In the genomic region with DNA sequence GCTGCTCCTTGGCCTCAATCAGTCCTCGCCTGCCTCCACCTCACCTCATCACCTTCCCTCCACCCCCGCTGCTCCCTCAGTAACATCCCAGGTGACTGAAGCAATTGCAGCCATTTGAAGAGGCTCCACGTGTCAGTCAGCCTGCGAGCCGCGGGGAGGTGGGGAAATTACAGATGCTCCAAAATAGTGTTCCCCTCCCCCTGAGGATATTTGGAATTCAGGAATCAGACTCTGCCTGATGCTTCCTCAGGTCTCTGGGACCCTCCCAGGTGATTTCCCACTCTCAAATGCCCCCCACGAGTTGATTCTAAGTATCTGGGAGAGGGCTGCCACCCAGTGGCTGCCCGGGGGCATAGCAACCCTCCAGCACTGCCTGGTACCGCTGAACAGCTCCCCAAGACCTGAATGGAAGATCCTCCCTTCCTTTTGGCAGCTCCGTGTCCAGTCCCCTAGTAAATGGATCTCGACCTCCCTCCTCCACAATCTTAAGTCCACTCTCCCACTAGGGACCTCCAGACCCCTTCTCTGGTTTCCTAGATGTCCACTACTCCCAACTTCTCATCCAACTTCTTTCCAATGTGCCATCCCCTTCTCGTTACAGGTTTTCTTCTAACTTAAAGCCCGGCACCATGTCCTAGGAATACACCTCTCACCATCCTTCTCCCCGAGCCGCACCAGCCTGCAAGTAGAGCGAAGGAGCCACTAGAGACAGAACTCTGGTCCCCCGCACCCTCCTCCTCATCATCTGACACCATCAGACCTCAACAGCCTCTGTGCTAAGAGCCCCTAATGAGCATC, we compare ENCODE assay signal across 1 cellular context.
TF ChIP-seq lines count a peak whose summit lies in the region.

No MANE protein-coding gene starts in this region.

TF ChIP-seq in GM12878, 131 proteins besides CTCF, POLR2A, EP300 and RAD21:
- 0 out of 2 replicates have a peak, but pooled peaks have one; percentile 60 for TF ChIP-seq ZNF207 (IDR thresholded peaks at IDR 0.05; ENCODE audit: borderline replicate concordance)
- 0 out of 2 replicates have a peak, but pooled peaks have one; percentile 34 for TF ChIP-seq NBN (IDR thresholded peaks at IDR 0.05)
- peak; percentile 70 for TF ChIP-seq RELA (IDR thresholded peaks at IDR 0.05; ENCODE audit: borderline replicate concordance, partially characterized antibody)
- TF ChIP-seq IRF4 (IDR thresholded peaks at IDR 0.05; ENCODE audit: low read depth, low read length) = 0 out of 2 replicates have a peak, but pooled peaks have one; percentile 11
- 0 out of 2 replicates have a peak, but pooled peaks have one; percentile 21 for TF ChIP-seq HCFC1 (IDR thresholded peaks at IDR 0.05; ENCODE audit: low read length)
- no peak for TF ChIP-seq LARP7 (IDR thresholded peaks at IDR 0.05)
- TF ChIP-seq, protein P1, sequence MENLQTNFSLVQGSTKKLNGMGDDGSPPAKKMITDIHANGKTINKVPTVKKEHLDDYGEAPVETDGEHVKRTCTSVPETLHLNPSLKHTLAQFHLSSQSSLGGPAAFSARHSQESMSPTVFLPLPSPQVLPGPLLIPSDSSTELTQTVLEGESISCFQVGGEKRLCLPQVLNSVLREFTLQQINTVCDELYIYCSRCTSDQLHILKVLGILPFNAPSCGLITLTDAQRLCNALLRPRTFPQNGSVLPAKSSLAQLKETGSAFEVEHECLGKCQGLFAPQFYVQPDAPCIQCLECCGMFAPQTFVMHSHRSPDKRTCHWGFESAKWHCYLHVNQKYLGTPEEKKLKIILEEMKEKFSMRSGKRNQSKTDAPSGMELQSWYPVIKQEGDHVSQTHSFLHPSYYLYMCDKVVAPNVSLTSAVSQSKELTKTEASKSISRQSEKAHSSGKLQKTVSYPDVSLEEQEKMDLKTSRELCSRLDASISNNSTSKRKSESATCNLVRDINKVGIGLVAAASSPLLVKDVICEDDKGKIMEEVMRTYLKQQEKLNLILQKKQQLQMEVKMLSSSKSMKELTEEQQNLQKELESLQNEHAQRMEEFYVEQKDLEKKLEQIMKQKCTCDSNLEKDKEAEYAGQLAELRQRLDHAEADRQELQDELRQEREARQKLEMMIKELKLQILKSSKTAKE (IDR thresholded peaks at IDR 0.05; ENCODE audit: low read depth, poor library complexity, severe bottlenecking) = peak; percentile 46
- TF ChIP-seq NFYA (IDR thresholded peaks at IDR 0.05; ENCODE audit: borderline replicate concordance, low read depth, low read length) = no peak
- TF ChIP-seq RB1 (IDR thresholded peaks at IDR 0.05; ENCODE audit: borderline replicate concordance) = 0 out of 2 replicates have a peak, but pooled peaks have one; percentile 63
- no peak for TF ChIP-seq RAD51 (IDR thresholded peaks at IDR 0.05)
- TF ChIP-seq, protein P2, sequence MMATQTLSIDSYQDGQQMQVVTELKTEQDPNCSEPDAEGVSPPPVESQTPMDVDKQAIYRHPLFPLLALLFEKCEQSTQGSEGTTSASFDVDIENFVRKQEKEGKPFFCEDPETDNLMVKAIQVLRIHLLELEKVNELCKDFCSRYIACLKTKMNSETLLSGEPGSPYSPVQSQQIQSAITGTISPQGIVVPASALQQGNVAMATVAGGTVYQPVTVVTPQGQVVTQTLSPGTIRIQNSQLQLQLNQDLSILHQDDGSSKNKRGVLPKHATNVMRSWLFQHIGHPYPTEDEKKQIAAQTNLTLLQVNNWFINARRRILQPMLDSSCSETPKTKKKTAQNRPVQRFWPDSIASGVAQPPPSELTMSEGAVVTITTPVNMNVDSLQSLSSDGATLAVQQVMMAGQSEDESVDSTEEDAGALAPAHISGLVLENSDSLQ (IDR thresholded peaks at IDR 0.05) = peak; percentile 79
- TF ChIP-seq, protein P3, sequence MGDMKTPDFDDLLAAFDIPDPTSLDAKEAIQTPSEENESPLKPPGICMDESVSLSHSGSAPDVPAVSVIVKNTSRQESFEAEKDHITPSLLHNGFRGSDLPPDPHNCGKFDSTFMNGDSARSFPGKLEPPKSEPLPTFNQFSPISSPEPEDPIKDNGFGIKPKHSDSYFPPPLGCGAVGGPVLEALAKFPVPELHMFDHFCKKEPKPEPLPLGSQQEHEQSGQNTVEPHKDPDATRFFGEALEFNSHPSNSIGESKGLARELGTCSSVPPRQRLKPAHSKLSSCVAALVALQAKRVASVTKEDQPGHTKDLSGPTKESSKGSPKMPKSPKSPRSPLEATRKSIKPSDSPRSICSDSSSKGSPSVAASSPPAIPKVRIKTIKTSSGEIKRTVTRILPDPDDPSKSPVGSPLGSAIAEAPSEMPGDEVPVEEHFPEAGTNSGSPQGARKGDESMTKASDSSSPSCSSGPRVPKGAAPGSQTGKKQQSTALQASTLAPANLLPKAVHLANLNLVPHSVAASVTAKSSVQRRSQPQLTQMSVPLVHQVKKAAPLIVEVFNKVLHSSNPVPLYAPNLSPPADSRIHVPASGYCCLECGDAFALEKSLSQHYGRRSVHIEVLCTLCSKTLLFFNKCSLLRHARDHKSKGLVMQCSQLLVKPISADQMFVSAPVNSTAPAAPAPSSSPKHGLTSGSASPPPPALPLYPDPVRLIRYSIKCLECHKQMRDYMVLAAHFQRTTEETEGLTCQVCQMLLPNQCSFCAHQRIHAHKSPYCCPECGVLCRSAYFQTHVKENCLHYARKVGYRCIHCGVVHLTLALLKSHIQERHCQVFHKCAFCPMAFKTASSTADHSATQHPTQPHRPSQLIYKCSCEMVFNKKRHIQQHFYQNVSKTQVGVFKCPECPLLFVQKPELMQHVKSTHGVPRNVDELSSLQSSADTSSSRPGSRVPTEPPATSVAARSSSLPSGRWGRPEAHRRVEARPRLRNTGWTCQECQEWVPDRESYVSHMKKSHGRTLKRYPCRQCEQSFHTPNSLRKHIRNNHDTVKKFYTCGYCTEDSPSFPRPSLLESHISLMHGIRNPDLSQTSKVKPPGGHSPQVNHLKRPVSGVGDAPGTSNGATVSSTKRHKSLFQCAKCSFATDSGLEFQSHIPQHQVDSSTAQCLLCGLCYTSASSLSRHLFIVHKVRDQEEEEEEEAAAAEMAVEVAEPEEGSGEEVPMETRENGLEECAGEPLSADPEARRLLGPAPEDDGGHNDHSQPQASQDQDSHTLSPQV (IDR thresholded peaks at IDR 0.05) = 0 out of 2 replicates have a peak, but pooled peaks have one; percentile 18
- no peak; the same call in 1 of the 2 replicates for TF ChIP-seq NFXL1 (IDR thresholded peaks at IDR 0.05; ENCODE audit: borderline replicate concordance)
- TF ChIP-seq, protein P4, sequence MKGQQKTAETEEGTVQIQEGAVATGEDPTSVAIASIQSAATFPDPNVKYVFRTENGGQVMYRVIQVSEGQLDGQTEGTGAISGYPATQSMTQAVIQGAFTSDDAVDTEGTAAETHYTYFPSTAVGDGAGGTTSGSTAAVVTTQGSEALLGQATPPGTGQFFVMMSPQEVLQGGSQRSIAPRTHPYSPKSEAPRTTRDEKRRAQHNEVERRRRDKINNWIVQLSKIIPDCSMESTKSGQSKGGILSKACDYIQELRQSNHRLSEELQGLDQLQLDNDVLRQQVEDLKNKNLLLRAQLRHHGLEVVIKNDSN (IDR thresholded peaks at IDR 0.05; ENCODE audit: borderline replicate concordance, extremely low read length, insufficient read depth, low read depth, low read length) = peak; percentile 24
- peak; percentile 52; the same call in 1 of the 2 replicates for TF ChIP-seq YY1 (IDR thresholded peaks at IDR 0.05; ENCODE audit: low read depth, low read length)
- peak in 1 of 2 experiments; percentile 27; a peak in 1 of 4 replicates for TF ChIP-seq BHLHE40 (IDR thresholded peaks at IDR 0.05; ENCODE audit: borderline replicate concordance in 1 of 2, low read depth in 2 of 2, low read length in 1 of 2)
- no peak for TF ChIP-seq BRCA1 (IDR thresholded peaks at IDR 0.05; ENCODE audit: low read depth, low read length)
- peak; percentile 60; the same call in 1 of the 2 replicates for TF ChIP-seq SMARCA5 (IDR thresholded peaks at IDR 0.05)
- TF ChIP-seq SMC3 (IDR thresholded peaks at IDR 0.05; ENCODE audit: borderline replicate concordance, low read length) = peak; percentile 75
- TF ChIP-seq IKZF1 (conservative IDR thresholded peaks at IDR 0.05) = peak; percentile 41; the same call in 1 of the 2 replicates
- TF ChIP-seq, protein P5, sequence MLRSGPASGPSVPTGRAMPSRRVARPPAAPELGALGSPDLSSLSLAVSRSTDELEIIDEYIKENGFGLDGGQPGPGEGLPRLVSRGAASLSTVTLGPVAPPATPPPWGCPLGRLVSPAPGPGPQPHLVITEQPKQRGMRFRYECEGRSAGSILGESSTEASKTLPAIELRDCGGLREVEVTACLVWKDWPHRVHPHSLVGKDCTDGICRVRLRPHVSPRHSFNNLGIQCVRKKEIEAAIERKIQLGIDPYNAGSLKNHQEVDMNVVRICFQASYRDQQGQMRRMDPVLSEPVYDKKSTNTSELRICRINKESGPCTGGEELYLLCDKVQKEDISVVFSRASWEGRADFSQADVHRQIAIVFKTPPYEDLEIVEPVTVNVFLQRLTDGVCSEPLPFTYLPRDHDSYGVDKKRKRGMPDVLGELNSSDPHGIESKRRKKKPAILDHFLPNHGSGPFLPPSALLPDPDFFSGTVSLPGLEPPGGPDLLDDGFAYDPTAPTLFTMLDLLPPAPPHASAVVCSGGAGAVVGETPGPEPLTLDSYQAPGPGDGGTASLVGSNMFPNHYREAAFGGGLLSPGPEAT (IDR thresholded peaks at IDR 0.05; ENCODE audit: low read depth) = 0 out of 2 replicates have a peak, but pooled peaks have one; percentile 35
